17 cellular contexts compared by ENCODE assay signal in the genomic region with DNA sequence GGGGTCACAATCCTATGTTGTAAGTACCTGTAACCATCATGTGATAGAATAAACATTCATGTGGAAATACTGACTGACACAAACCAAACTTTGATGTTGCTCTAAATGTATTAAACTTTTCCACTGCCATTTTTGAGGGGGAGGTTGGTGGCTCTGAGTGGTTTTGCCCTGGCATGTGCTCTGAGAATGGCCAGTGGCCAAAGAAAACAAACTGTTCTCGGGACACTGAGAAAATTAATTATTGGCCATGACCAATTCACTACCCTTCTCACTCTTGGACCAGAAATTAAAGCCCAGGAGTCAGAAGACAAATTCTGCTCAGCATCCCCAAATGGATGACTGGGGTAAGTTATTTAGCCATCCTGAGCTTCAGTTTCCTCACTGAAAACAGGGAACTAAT.
DNase-seq lines count a peak whose midpoint lies in the region; ATAC-seq and TF ChIP-seq lines count a peak whose summit lies in the region.
"Had no signal": no experiment of that assay in that cellular context is flagged by ENCODE, and none has a peak within 500 bp of the region (broad histone marks: within the 10 kb centered on the region; RNA-seq: fewer than 3 reads in every experiment).

No MANE protein-coding gene starts in this region.

- TF ChIP-seq CTCF in WTC11 (IDR thresholded peaks at IDR 0.05) (no peak), ascending aorta (IDR thresholded peaks at IDR 0.05) (no peak), coronary artery (IDR thresholded peaks at IDR 0.05) (no peak)

- CTCF ChIA-PET in WTC11 (lab: Charles Lee): no interaction called here

- no peaks in the 10 kb centered on the region for H3K36me3 ChIP-seq in ascending aorta
- H3K36me3 ChIP-seq: BLaER1, HAP-1 had no signal

- H3K27ac ChIP-seq in ascending aorta: no peak overlapping the region
- no peak overlapping the region for H3K27ac ChIP-seq in coronary artery
- H3K27ac ChIP-seq: BLaER1, C4-2B had no signal

- H3K4me1 ChIP-seq in ascending aorta: no peaks in the 10 kb centered on the region
- H3K4me1 ChIP-seq: BLaER1, Caco-2, HAP-1 had no signal

- ATAC-seq in WTC11: no peak
- ATAC-seq: CD8-positive, alpha-beta T cell had no signal

- no peaks in the 10 kb centered on the region for H3K9me3 ChIP-seq in ascending aorta
- H3K9me3 ChIP-seq: BLaER1, Caco-2, HAP-1 had no signal

- H3K27me3 ChIP-seq in ascending aorta: no peaks in the 10 kb centered on the region
- H3K27me3 ChIP-seq: BLaER1 had no signal

- H3K4me1 Mint-ChIP-seq in WTC11: no peaks in the 10 kb centered on the region
- H3K4me1 Mint-ChIP-seq: B cell; CD4-positive, CD25-positive, alpha-beta regulatory T cell had no signal

- POLR2A ChIA-PET in WTC11 (lab: Charles Lee): no interaction called here

- DNase-seq in WTC11 (ENCODE audit: low spot score) (no peak), kidney glomerular epithelial cell (lab: John Stamatoyannopoulos, UW) (peak; percentile 9), renal cortical epithelial cell (ENCODE audit: low read depth) (peak; percentile 77), ascending aorta (ENCODE audit: low spot score in 2 of 2) (no peak), NCI-H2081 treated with DMSO at 0.1 percent for 48 hours (lab: John Stamatoyannopoulos, UW) (no peak), coronary artery (ENCODE audit: low spot score) (no peak)
- DNase-seq: Caco-2; CD4-positive, CD25-positive, alpha-beta regulatory T cell; CD8-positive, alpha-beta T cell; DMS153; DND-41; GOT3; HFFc6 had no signal

- H3K36me3 Mint-ChIP-seq in WTC11: no peaks in the 10 kb centered on the region
- H3K36me3 Mint-ChIP-seq: CD4-positive, CD25-positive, alpha-beta regulatory T cell; CD8-positive, alpha-beta T cell had no signal

- H3K27ac Mint-ChIP-seq in WTC11: 0 out of 2 replicates have a peak overlapping the region, but pooled peaks have one; percentile 21
- H3K27ac Mint-ChIP-seq: B cell; CD4-positive, CD25-positive, alpha-beta regulatory T cell; CD8-positive, alpha-beta T cell; HFFc6 had no signal

- no peak overlapping the region for H3K4me3 Mint-ChIP-seq in WTC11
- H3K4me3 Mint-ChIP-seq: B cell; CD8-positive, alpha-beta T cell; HFFc6 had no signal

- peaks cover 3% of the 10 kb centered on the region; the same call in 1 of the 2 replicates for H3K9me3 Mint-ChIP-seq in WTC11
- H3K9me3 Mint-ChIP-seq: CD8-positive, alpha-beta T cell; HFFc6 had no signal

- no peaks in the 10 kb centered on the region for H3K27me3 Mint-ChIP-seq in WTC11 (ENCODE audit: low read depth)
- H3K27me3 Mint-ChIP-seq: B cell; CD4-positive, CD25-positive, alpha-beta regulatory T cell had no signal

- intact Hi-C loops in ascending aorta (cut with DNase I): no loop called here

- H3K4me3 ChIP-seq in ascending aorta: no peak overlapping the region
- no peak overlapping the region for H3K4me3 ChIP-seq in coronary artery
- H3K4me3 ChIP-seq: BLaER1, HAP-1 had no signal

TF ChIP-seq in WTC11, 78 proteins besides CTCF, POLR2A, EP300 and RAD21 (continues in another document):
- no peak for TF ChIP-seq ZNF396 (CRISPR knock-in tag; IDR thresholded peaks at IDR 0.05; ENCODE audit: borderline replicate concordance)
- no peak for TF ChIP-seq GRHL2 (CRISPR knock-in tag; IDR thresholded peaks at IDR 0.05; ENCODE audit: insufficient replicate concordance, severe bottlenecking)
- TF ChIP-seq ELF4 (CRISPR knock-in tag; IDR thresholded peaks at IDR 0.05; ENCODE audit: low read depth): no peak
- no peak for TF ChIP-seq SMAD3 (CRISPR knock-in tag; IDR thresholded peaks at IDR 0.05; ENCODE audit: borderline replicate concordance)
- no peak for TF ChIP-seq TEAD1 (CRISPR knock-in tag; IDR thresholded peaks at IDR 0.05)
- TF ChIP-seq, protein P1, sequence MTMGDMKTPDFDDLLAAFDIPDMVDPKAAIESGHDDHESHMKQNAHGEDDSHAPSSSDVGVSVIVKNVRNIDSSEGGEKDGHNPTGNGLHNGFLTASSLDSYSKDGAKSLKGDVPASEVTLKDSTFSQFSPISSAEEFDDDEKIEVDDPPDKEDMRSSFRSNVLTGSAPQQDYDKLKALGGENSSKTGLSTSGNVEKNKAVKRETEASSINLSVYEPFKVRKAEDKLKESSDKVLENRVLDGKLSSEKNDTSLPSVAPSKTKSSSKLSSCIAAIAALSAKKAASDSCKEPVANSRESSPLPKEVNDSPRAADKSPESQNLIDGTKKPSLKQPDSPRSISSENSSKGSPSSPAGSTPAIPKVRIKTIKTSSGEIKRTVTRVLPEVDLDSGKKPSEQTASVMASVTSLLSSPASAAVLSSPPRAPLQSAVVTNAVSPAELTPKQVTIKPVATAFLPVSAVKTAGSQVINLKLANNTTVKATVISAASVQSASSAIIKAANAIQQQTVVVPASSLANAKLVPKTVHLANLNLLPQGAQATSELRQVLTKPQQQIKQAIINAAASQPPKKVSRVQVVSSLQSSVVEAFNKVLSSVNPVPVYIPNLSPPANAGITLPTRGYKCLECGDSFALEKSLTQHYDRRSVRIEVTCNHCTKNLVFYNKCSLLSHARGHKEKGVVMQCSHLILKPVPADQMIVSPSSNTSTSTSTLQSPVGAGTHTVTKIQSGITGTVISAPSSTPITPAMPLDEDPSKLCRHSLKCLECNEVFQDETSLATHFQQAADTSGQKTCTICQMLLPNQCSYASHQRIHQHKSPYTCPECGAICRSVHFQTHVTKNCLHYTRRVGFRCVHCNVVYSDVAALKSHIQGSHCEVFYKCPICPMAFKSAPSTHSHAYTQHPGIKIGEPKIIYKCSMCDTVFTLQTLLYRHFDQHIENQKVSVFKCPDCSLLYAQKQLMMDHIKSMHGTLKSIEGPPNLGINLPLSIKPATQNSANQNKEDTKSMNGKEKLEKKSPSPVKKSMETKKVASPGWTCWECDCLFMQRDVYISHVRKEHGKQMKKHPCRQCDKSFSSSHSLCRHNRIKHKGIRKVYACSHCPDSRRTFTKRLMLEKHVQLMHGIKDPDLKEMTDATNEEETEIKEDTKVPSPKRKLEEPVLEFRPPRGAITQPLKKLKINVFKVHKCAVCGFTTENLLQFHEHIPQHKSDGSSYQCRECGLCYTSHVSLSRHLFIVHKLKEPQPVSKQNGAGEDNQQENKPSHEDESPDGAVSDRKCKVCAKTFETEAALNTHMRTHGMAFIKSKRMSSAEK (CRISPR knock-in tag; IDR thresholded peaks at IDR 0.05; ENCODE audit: borderline replicate concordance): no peak
- TF ChIP-seq ARID4B (CRISPR knock-in tag; IDR thresholded peaks at IDR 0.05; ENCODE audit: borderline replicate concordance): no peak
- no peak for TF ChIP-seq ZNF138 (CRISPR knock-in tag; conservative IDR thresholded peaks at IDR 0.05)
- TF ChIP-seq FOXP4 (CRISPR knock-in tag; IDR thresholded peaks at IDR 0.05): no peak

Comparison
In these comparisons a context has a peak if more than half of its experiments do, and no peak if none do; other contexts are left out.
1. DNase-seq: peak in kidney glomerular epithelial cell (single experiment) and renal cortical epithelial cell (single experiment); none in WTC11 (single experiment), ascending aorta (0 of 2), NCI-H2081 treated with DMSO at 0.1 percent for 48 hours (single experiment) and coronary artery (single experiment).